25 cellular contexts compared by ENCODE assay signal in genomic region chr12:120412421-120412820, GRCh38. TPM values are rescaled to one million over a fixed set of nuclear protein-coding genes. Genes with fewer than 3 reads are reported as not detected.
DNase-seq lines count a peak whose midpoint lies in the region; ATAC-seq and TF ChIP-seq lines count a peak whose summit lies in the region.
"Had no signal": no experiment of that assay in that cellular context is flagged by ENCODE, and none has a peak within 500 bp of the region (broad histone marks: within the 10 kb centered on the region; RNA-seq: fewer than 3 reads in every experiment).

No MANE protein-coding gene starts in this region.

- H3K36me3 Mint-ChIP-seq in neural progenitor cell = no peaks in the 10 kb centered on the region
- H3K36me3 Mint-ChIP-seq in activated T-cell treated with anti-CD3 and anti-CD28 coated beads, Interleukin-2, amount 50 U/mL, for 24 hours (ENCODE audit: low read depth) = no peaks in the 10 kb centered on the region
- H3K36me3 Mint-ChIP-seq: CD8-positive, alpha-beta T cell had no signal

- H3K9me3 Mint-ChIP-seq in neural progenitor cell = no peaks in the 10 kb centered on the region
- H3K9me3 Mint-ChIP-seq in activated T-cell treated with anti-CD3 and anti-CD28 coated beads, Interleukin-2, amount 50 U/mL, for 24 hours = no peaks in the 10 kb centered on the region
- H3K9me3 Mint-ChIP-seq: CD8-positive, alpha-beta T cell had no signal

- DNase-seq in NCI-H524 (lab: John Stamatoyannopoulos, UW) = peak; percentile 16 to 76
- peak; percentile 8 for DNase-seq in fibroblast of peridontal ligament (ENCODE audit: extremely low read depth)
- no peak for DNase-seq in neural progenitor cell (ENCODE audit: low spot score)
- no peak for DNase-seq in NCI-H510A (lab: John Stamatoyannopoulos, UW)
- DNase-seq in activated T-cell treated with anti-CD3 and anti-CD28 coated beads, Interleukin-2, amount 50 U/mL, for 24 hours = no peak
- DNase-seq: Caco-2; CD8-positive, alpha-beta T cell; DND-41; GOT3; KBM-7; MG63; NCI-H1048; NCI-H1417 treated with DMSO at 0.1 percent for 48 hours; NCI-H1694 treated with DMSO at 0.1 percent for 48 hours; NCI-H2081 treated with DMSO at 0.1 percent for 48 hours; NCI-H446; SIG-M5; SW 1271 had no signal

- H3K9me3 ChIP-seq in HEK293 (ENCODE audit: control insufficient read depth, insufficient read depth, low read depth, low read length) = no peaks in the 10 kb centered on the region
- no peaks in the 10 kb centered on the region for H3K9me3 ChIP-seq in neural progenitor cell (ENCODE audit: low read depth)
- H3K9me3 ChIP-seq: Caco-2, MG63 had no signal

- H3K4me3 ChIP-seq in HEK293 (ENCODE audit: low read depth, low read length) = no peak overlapping the region
- no peak overlapping the region for H3K4me3 ChIP-seq in neural progenitor cell
- H3K4me3 ChIP-seq: MG63, SK-N-MC had no signal

- H3K27ac Mint-ChIP-seq in neural progenitor cell = peak overlapping the region; percentile 51
- no peak overlapping the region for H3K27ac Mint-ChIP-seq in activated T-cell treated with anti-CD3 and anti-CD28 coated beads, Interleukin-2, amount 50 U/mL, for 24 hours
- H3K27ac Mint-ChIP-seq: B cell; CD8-positive, alpha-beta T cell had no signal

- no peak overlapping the region for H3K4me3 Mint-ChIP-seq in neural progenitor cell
- H3K4me3 Mint-ChIP-seq in activated T-cell treated with anti-CD3 and anti-CD28 coated beads, Interleukin-2, amount 50 U/mL, for 24 hours = no peak overlapping the region
- H3K4me3 Mint-ChIP-seq: B cell; CD8-positive, alpha-beta T cell had no signal

- H2AFZ ChIP-seq in neural progenitor cell (replicated peaks) = no peak overlapping the region

- POLR2A ChIA-PET in HEK293 (lab: Yijun Ruan, JAX) = no interaction called here

- H4K20me1 ChIP-seq in neural progenitor cell (ENCODE audit: low read depth) = no peaks in the 10 kb centered on the region

- no peaks in the 10 kb centered on the region for H3K36me3 ChIP-seq in HEK293 (ENCODE audit: control insufficient read depth in 2 of 2, insufficient read depth in 1 of 2, low read length in 2 of 2)
- H3K36me3 ChIP-seq in neural progenitor cell = no peaks in the 10 kb centered on the region
- H3K36me3 ChIP-seq: MG63 had no signal

- H3K4me1 Mint-ChIP-seq in neural progenitor cell = peaks cover 36% of the 10 kb centered on the region
- H3K4me1 Mint-ChIP-seq in activated T-cell treated with anti-CD3 and anti-CD28 coated beads, Interleukin-2, amount 50 U/mL, for 24 hours (ENCODE audit: low read depth) = no peaks in the 10 kb centered on the region
- H3K4me1 Mint-ChIP-seq: B cell had no signal

- peaks cover 6% of the 10 kb centered on the region for H3K27me3 Mint-ChIP-seq in neural progenitor cell (ENCODE audit: insufficient read depth, low read depth)
- peaks cover 3% of the 10 kb centered on the region for H3K27me3 Mint-ChIP-seq in activated T-cell treated with anti-CD3 and anti-CD28 coated beads, Interleukin-2, amount 50 U/mL, for 24 hours

- H3K27me3 ChIP-seq in neural progenitor cell = no peaks in the 10 kb centered on the region
- H3K27me3 ChIP-seq: MG63 had no signal

- H3K27ac ChIP-seq in HEK293 (ENCODE audit: extremely low read depth, low read depth, low read length) (no peak overlapping the region), neural progenitor cell (no peak overlapping the region)
- H3K27ac ChIP-seq: C4-2B, SK-N-MC had no signal

- no peak overlapping the region for H3K9ac ChIP-seq in neural progenitor cell

- no peak for ATAC-seq in HG03432 (IDR thresholded peaks at IDR 0.05; ENCODE audit: unreplicated experiment)
- ATAC-seq in HG02588 (IDR thresholded peaks at IDR 0.05; ENCODE audit: unreplicated experiment) = no peak
- ATAC-seq: CD8-positive, alpha-beta T cell; HCT116 had no signal

- H3K4me1 ChIP-seq in HEK293 (ENCODE audit: control insufficient read depth, insufficient read depth, low read length) = 0 out of 2 replicates have a peak, but pooled peaks cover 3% of the 10 kb centered on the region
- H3K4me1 ChIP-seq in neural progenitor cell = peaks cover 19% of the 10 kb centered on the region
- H3K4me1 ChIP-seq: Caco-2 had no signal

- H3F3A ChIP-seq in neural progenitor cell (ENCODE audit: low read depth) = peaks cover 36% of the 10 kb centered on the region

- CTCF ChIA-PET in HEK293 (lab: Yijun Ruan, JAX) = interaction anchor here (1.6 kb wide), 1 partner anchor 9 kb away, joined by 5 read pairs; no protein-coding TSS in a partner anchor

- no peak overlapping the region for H3K4me2 ChIP-seq in neural progenitor cell

- no peaks in the 10 kb centered on the region for H3K79me2 ChIP-seq in neural progenitor cell (ENCODE audit: low read depth)

- TF ChIP-seq CTCF in HEK293 (tag by site-specific recombination; IDR thresholded peaks at IDR 0.05) (no peak), neural progenitor cell (IDR thresholded peaks at IDR 0.05) (no peak)

TF ChIP-seq in HEK293, 187 proteins besides CTCF, POLR2A, EP300 and RAD21:
- 0 out of 2 replicates have a peak, but pooled peaks have one; percentile 2 for TF ChIP-seq ZBTB20 (tag by site-specific recombination; IDR thresholded peaks at IDR 0.05)
- no peak for TF ChIP-seq ZBTB21 (tag by site-specific recombination; IDR thresholded peaks at IDR 0.05)
- no peak for TF ChIP-seq ZNF571 (tag by site-specific recombination; IDR thresholded peaks at IDR 0.05)
- TF ChIP-seq GLIS1 (tag by site-specific recombination; IDR thresholded peaks at IDR 0.05) = 0 out of 2 replicates have a peak, but pooled peaks have one; percentile 8

RNA-seq across cellular contexts. Expression of gene COX6A1, which starts 25.5 kb away (rescaled TPM):
- 296 and 432 TPM in 2 replicates for total RNA-seq in neural progenitor cell (ENCODE audit: low replicate concordance)

RNA-seq across cellular contexts. Expression of gene TRIAP1, which starts 33.8 kb away (rescaled TPM):
- 47.2 and 72.1 TPM in 2 replicates for total RNA-seq in neural progenitor cell (ENCODE audit: low replicate concordance)

RNA-seq across cellular contexts. Expression of gene GATC, which starts 33.8 kb away (rescaled TPM):
- 21.9 and 29.1 TPM in 2 replicates for total RNA-seq in neural progenitor cell (ENCODE audit: low replicate concordance)

RNA-seq across cellular contexts. Expression of gene MSI1, which starts 43.5 kb away (rescaled TPM):
- total RNA-seq in neural progenitor cell (ENCODE audit: low replicate concordance) = 40.2 and 48.6 TPM in 2 replicates
- total RNA-seq: B cell; CD8-positive, alpha-beta T cell had no signal

RNA-seq across cellular contexts. Expression of gene SRSF9, which starts 57.1 kb away (rescaled TPM):
- total RNA-seq in neural progenitor cell (ENCODE audit: low replicate concordance) = 257 and 273 TPM in 2 replicates

Comparison
In these comparisons a context has a peak if more than half of its experiments do, and no peak if none do; other contexts are left out.
1. DNase-seq: peak in NCI-H524 (2 of 2) and fibroblast of peridontal ligament (single experiment); none in neural progenitor cell (single experiment), NCI-H510A (single experiment) and activated T-cell treated with anti-CD3 and anti-CD28 coated beads, Interleukin-2, amount 50 U/mL, for 24 hours (single experiment).